ENCODE assay signal across 8 cellular contexts in genomic region chr1:151372411-151372934, GRCh38. TPM values are rescaled to one million over a fixed set of nuclear protein-coding genes. Genes with fewer than 3 reads are reported as not detected.
DNase-seq lines count a peak whose midpoint lies in the region; ATAC-seq and TF ChIP-seq lines count a peak whose summit lies in the region.

Gene SELENBP1 (minus strand): TSS chr1:151372705. CDS start chr1:151372641, 64 bp downstream.

- H3K4me3 ChIP-seq in AG10803 (ENCODE audit: low read length) (peak within 1 kb of the TSS; percentile 63), iPS-15b (ENCODE audit: low read depth, low read length) (peak within 1 kb of the TSS; percentile 56), skeletal muscle cell (ENCODE audit: low read depth, low read length) (peak within 1 kb of the TSS; percentile 39)

- H3K36me3 Mint-ChIP-seq in CD14-positive monocyte = no peaks in the 10 kb centered on the region

- peaks cover 2% of the 10 kb centered on the region for H3K36me3 ChIP-seq in iPS-15b (ENCODE audit: control insufficient read depth, insufficient read depth, low read length)

- no peaks in the 10 kb centered on the region for H3K9me3 Mint-ChIP-seq in CD14-positive monocyte

- H3K4me1 Mint-ChIP-seq in CD14-positive monocyte = peaks cover 30% of the 10 kb centered on the region

- peak within 1 kb of the TSS in 1 of 2 donors; percentile 19 for H3K4me3 Mint-ChIP-seq in CD14-positive monocyte

- ATAC-seq in GM18498 (IDR thresholded peaks at IDR 0.05; ENCODE audit: unreplicated experiment) = no peak

- intact Hi-C loops in CD14-positive monocyte (cut with micrococcal nuclease) = no loop called here

- H3K27me3 ChIP-seq in iPS-15b (ENCODE audit: control insufficient read depth, insufficient read depth, low read length) = no peaks in the 10 kb centered on the region

- H3K9ac ChIP-seq in iPS-15b (ENCODE audit: low read depth, low read length) = peak within 1 kb of the TSS; percentile 65

- H3K4me1 ChIP-seq in iPS-15b (ENCODE audit: control insufficient read depth, insufficient read depth, low read length) = peaks cover 2% of the 10 kb centered on the region

- peak; percentile 70 for DNase-seq in AG10803 (ENCODE audit: low read depth)
- peak; percentile 42 for DNase-seq in NCI-H1417 treated with DMSO at 0.1 percent for 48 hours (lab: John Stamatoyannopoulos, UW)
- DNase-seq in brain pericyte (ENCODE audit: low read depth, low spot score) = peak; percentile 29
- peak; percentile 36 for DNase-seq in skeletal muscle cell (ENCODE audit: low read depth)
- no peak for DNase-seq in CD14-positive monocyte (ENCODE audit: low spot score)
- DNase-seq in MV-4-11 (lab: John Stamatoyannopoulos, UW) = no peak

- H3K9me3 ChIP-seq in iPS-15b (ENCODE audit: control insufficient read depth, insufficient read depth, low read length) = no peaks in the 10 kb centered on the region

- TF ChIP-seq CTCF in AG10803 (conservative IDR thresholded peaks at IDR 0.05; ENCODE audit: low read length) = no peak
- TF ChIP-seq CTCF in CD14-positive monocyte (IDR thresholded peaks at IDR 0.05) = no peak

- H3K27ac Mint-ChIP-seq in CD14-positive monocyte = peak within 1 kb of the TSS in 3 of 7 donors; percentile 31 to 85 (median 72)

- peaks cover 2 to 3% (median 2%) of the 10 kb centered on the region in 3 donors for H3K27me3 Mint-ChIP-seq in CD14-positive monocyte (ENCODE audit: low read depth in 3 of 3)

RNA-seq across cellular contexts. Expression of gene SELENBP1, which starts in this region (rescaled TPM):
- polyA plus RNA-seq in CD14-positive monocyte = under 1 TPM in 1 of 2 donors, not detected in 1; 0.61 TPM

Comparison
In these comparisons a context has a peak if more than half of its experiments do, and no peak if none do; other contexts are left out.
1. DNase-seq: peak in AG10803 (single experiment), NCI-H1417 treated with DMSO at 0.1 percent for 48 hours (single experiment), brain pericyte (single experiment) and skeletal muscle cell (single experiment); none in CD14-positive monocyte (single experiment) and MV-4-11 (single experiment).
2. Peak in every context shown above with its lines, with median percentiles within 50 percentile points of each other: H3K4me3 ChIP-seq.